Comparison of ENCODE assay signal across 22 cellular contexts in the genomic region with DNA sequence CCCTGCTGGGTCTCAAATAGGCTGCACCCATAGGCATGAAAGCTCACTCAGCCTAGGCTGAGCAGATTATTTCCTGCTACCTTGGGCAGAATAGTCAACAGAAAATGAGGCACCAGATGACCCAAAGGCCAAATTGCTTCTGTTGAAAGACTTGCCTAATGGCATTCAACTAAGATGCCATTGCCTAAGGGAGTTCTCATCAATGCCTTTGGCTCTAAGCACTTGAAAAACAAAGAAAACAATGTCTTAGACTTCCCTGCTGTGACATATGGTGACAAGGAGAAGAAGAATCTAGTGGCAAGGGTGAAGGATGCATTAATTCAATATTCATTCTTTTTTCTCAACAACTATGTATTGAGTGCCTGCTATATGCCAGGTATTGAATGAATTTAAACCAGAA. TPM values are rescaled to one million over a fixed set of nuclear protein-coding genes. Genes with fewer than 3 reads are reported as not detected.
"Had no signal": no experiment of that assay in that cellular context is flagged by ENCODE, and none has a peak within 500 bp of the region (broad histone marks: within the 10 kb centered on the region; RNA-seq: fewer than 3 reads in every experiment).

No MANE protein-coding gene starts in this region.

- H3K36me3 ChIP-seq: gastrocnemius medialis, left lung, ovary, sigmoid colon, tibial artery, upper lobe of left lung had no signal

- H3K27ac ChIP-seq: dorsolateral prefrontal cortex, gastrocnemius medialis, left lung, ovary, psoas muscle, sigmoid colon, testis, tibial artery, upper lobe of left lung had no signal

- H3K4me1 ChIP-seq: gastrocnemius medialis, left lung, psoas muscle, sigmoid colon, testis, tibial artery, upper lobe of left lung had no signal

- H3K27me3 ChIP-seq: gastrocnemius medialis, left lung, ovary, sigmoid colon, testis, tibial artery, upper lobe of left lung had no signal

- H3K9me3 ChIP-seq: gastrocnemius medialis, left lung, ovary, psoas muscle, sigmoid colon, testis, tibial artery, upper lobe of left lung had no signal

- H3K4me3 ChIP-seq: dorsolateral prefrontal cortex, gastrocnemius medialis, left lung, ovary, psoas muscle, sigmoid colon, testis, tibial artery, upper lobe of left lung had no signal

- DNase-seq: dorsolateral prefrontal cortex; effector CD4-positive, alpha-beta T cell; foreskin fibroblast; gastrocnemius medialis; head of caudate nucleus; left cardiac atrium; left lung; naive thymus-derived CD8-positive, alpha-beta T cell; nephron progenitor cell; occipital lobe; ovary; posterior cingulate gyrus; psoas muscle; right cardiac atrium; sigmoid colon; stimulated activated CD4-positive, alpha-beta T cell treated with anti-CD3 and anti-CD28 coated beads, Interleukin-2, amount 100 ng/mL, for 24 hours; stimulated activated CD4-positive, alpha-beta T cell treated with anti-CD3 and anti-CD28 coated beads, Interleukin-4, amount 100 ng/mL, for 24 hours; stimulated activated naive CD8-positive, alpha-beta T cell treated with anti-CD3 and anti-CD28 coated beads, Interleukin-15, Interleukin-2, amounts not matched to agents 100 U/mL and 50 U/mL, for 24 hours; substantia nigra; testis; tibial artery; upper lobe of left lung had no signal

RNA-seq across cellular contexts. Expression of a gene that starts 25.7 kb away (rescaled TPM):
- total RNA-seq: naive thymus-derived CD8-positive, alpha-beta T cell had no signal
- polyA plus RNA-seq: naive thymus-derived CD8-positive, alpha-beta T cell had no signal
